16 cellular contexts compared by ENCODE assay signal in genomic region chr3:152760024-152760563, GRCh38.
A peak's percentile ranks its signal among the peaks of the same experiment; 100 is the strongest.
DNase-seq lines count a peak whose midpoint lies in the region; ATAC-seq and TF ChIP-seq lines count a peak whose summit lies in the region.
"Had no signal": no experiment of that assay in that cellular context is flagged by ENCODE, and none has a peak within 500 bp of the region (broad histone marks: within the 10 kb centered on the region; RNA-seq: fewer than 3 reads in every experiment).

No MANE protein-coding gene starts in this region.

- H3K27ac ChIP-seq in A673 (ENCODE audit: low read depth, low read length, poor library complexity, severe bottlenecking), result no peak overlapping the region
- H3K27ac ChIP-seq: breast epithelium, tibial artery, VCaP had no signal

- DNase-seq in HCEC 1CT (no peak), A673 (ENCODE audit: low spot score) (no peak), lower leg skin (ENCODE audit: low spot score in 2 of 2) (no peak)
- DNase-seq in activated T-cell treated with anti-CD3 and anti-CD28 coated beads, Interleukin-2, amount 50 U/mL, for 72 hours, result no peak
- DNase-seq: activated naive CD4-positive, alpha-beta T cell treated with anti-CD3 and anti-CD28 coated beads, Interleukin-2, amount 10 ng/mL, durations not matched to agents 7 days and 5 days; effector CD4-positive, alpha-beta T cell; left ventricle myocardium superior; naive thymus-derived CD4-positive, alpha-beta T cell; OCI-M1; tibial artery had no signal

- peaks cover 3 to 6% of the 10 kb centered on the region in 2 donors for H3K9me3 Mint-ChIP-seq in activated T-cell treated with anti-CD3 and anti-CD28 coated beads, Interleukin-2, amount 50 U/mL, for 72 hours
- H3K9me3 Mint-ChIP-seq: activated naive CD4-positive, alpha-beta T cell treated with anti-CD3 and anti-CD28 coated beads, Interleukin-2, amount 10 ng/mL, durations not matched to agents 7 days and 5 days had no signal

- no peaks in the 10 kb centered on the region for H3K4me1 ChIP-seq in A673 (ENCODE audit: insufficient read depth, low read length, poor library complexity, severe bottlenecking)
- H3K4me1 ChIP-seq: breast epithelium, tibial artery had no signal

- CTCF ChIA-PET in A673 (lab: Charles Lee), result no interaction called here

- 81 to 97% methylated on average over 4 of the region's 4 CpGs for WGBS in lower leg skin, 2 donors

- no peak for TF ChIP-seq POLR2A in lower leg skin (IDR thresholded peaks at IDR 0.05)

- H3K27me3 Mint-ChIP-seq in activated T-cell treated with anti-CD3 and anti-CD28 coated beads, Interleukin-2, amount 50 U/mL, for 72 hours (ENCODE audit: low read depth), result no peaks in the 10 kb centered on the region
- H3K27me3 Mint-ChIP-seq: activated naive CD4-positive, alpha-beta T cell treated with anti-CD3 and anti-CD28 coated beads, Interleukin-2, amount 10 ng/mL, durations not matched to agents 7 days and 5 days had no signal

- no peaks in the 10 kb centered on the region for H3K27me3 ChIP-seq in A673 (replicated peaks; ENCODE audit: insufficient read depth, low read depth, low read length, poor library complexity)
- H3K27me3 ChIP-seq: breast epithelium, tibial artery had no signal

- H3K9me3 ChIP-seq in A673 (ENCODE audit: low read depth, low read length, poor library complexity, severe bottlenecking), result no peaks in the 10 kb centered on the region

- ATAC-seq in GM18511 (IDR thresholded peaks at IDR 0.05; ENCODE audit: unreplicated experiment) (peak; percentile 75), GM21360 (IDR thresholded peaks at IDR 0.05; ENCODE audit: unreplicated experiment) (peak; percentile 85), HG02852 (IDR thresholded peaks at IDR 0.05; ENCODE audit: unreplicated experiment) (peak; percentile 96), HG03439 (IDR thresholded peaks at IDR 0.05; ENCODE audit: unreplicated experiment) (peak; percentile 57)
- ATAC-seq in activated T-cell treated with anti-CD3 and anti-CD28 coated beads, Interleukin-2, amount 50 U/mL, for 72 hours (replicated peaks in 1 of 2), result no peak
- ATAC-seq: left ventricle myocardium superior; naive thymus-derived CD4-positive, alpha-beta T cell had no signal

- no TSS peak for BruUV-seq in A673 (replicated peaks; lab: Mats Ljungman, UMichigan)

- no peaks in the 10 kb centered on the region for H3K36me3 ChIP-seq in A673 (ENCODE audit: insufficient read depth, low read length, poor library complexity, severe bottlenecking)
- H3K36me3 ChIP-seq: breast epithelium, tibial artery had no signal

- intact Hi-C loops in A673 (cut with micrococcal nuclease; ENCODE audit: unreplicated experiment), result no loop called here
- intact Hi-C loops in lower leg skin (cut with DNase I; ENCODE audit: low total_unique reads), result no loop called here

- POLR2A ChIA-PET in A673 (lab: Charles Lee; ENCODE audit: low non-redundant PET), result no interaction called here

- no peak overlapping the region for H3K4me3 ChIP-seq in A673 (ENCODE audit: low read depth, low read length, poor library complexity, severe bottlenecking)
- H3K4me3 ChIP-seq in lower leg skin (ENCODE audit: low read depth, poor library complexity, severe bottlenecking), result no peak overlapping the region
- H3K4me3 ChIP-seq: breast epithelium, tibial artery had no signal

- no peak overlapping the region for H3K4me3 Mint-ChIP-seq in activated T-cell treated with anti-CD3 and anti-CD28 coated beads, Interleukin-2, amount 50 U/mL, for 72 hours
- H3K4me3 Mint-ChIP-seq: activated naive CD4-positive, alpha-beta T cell treated with anti-CD3 and anti-CD28 coated beads, Interleukin-2, amount 10 ng/mL, durations not matched to agents 7 days and 5 days; naive thymus-derived CD4-positive, alpha-beta T cell had no signal

- TF ChIP-seq CTCF in A673 (conservative IDR thresholded peaks at IDR 0.05; ENCODE audit: low read depth, low read length), result no peak
- TF ChIP-seq CTCF in lower leg skin (IDR thresholded peaks at IDR 0.05), result no peak

- H3K4me1 Mint-ChIP-seq in activated T-cell treated with anti-CD3 and anti-CD28 coated beads, Interleukin-2, amount 50 U/mL, for 72 hours (ENCODE audit: low read depth), result no peaks in the 10 kb centered on the region
- H3K4me1 Mint-ChIP-seq: activated naive CD4-positive, alpha-beta T cell treated with anti-CD3 and anti-CD28 coated beads, Interleukin-2, amount 10 ng/mL, durations not matched to agents 7 days and 5 days; naive thymus-derived CD4-positive, alpha-beta T cell had no signal

- H3K36me3 Mint-ChIP-seq in activated T-cell treated with anti-CD3 and anti-CD28 coated beads, Interleukin-2, amount 50 U/mL, for 72 hours (ENCODE audit: insufficient read depth in 2 of 2), result peaks cover 2% of the 10 kb centered on the region in 2 donors
- H3K36me3 Mint-ChIP-seq: activated naive CD4-positive, alpha-beta T cell treated with anti-CD3 and anti-CD28 coated beads, Interleukin-2, amount 10 ng/mL, durations not matched to agents 7 days and 5 days had no signal

- no peak overlapping the region for H3K27ac Mint-ChIP-seq in activated T-cell treated with anti-CD3 and anti-CD28 coated beads, Interleukin-2, amount 50 U/mL, for 72 hours
- H3K27ac Mint-ChIP-seq: activated naive CD4-positive, alpha-beta T cell treated with anti-CD3 and anti-CD28 coated beads, Interleukin-2, amount 10 ng/mL, durations not matched to agents 7 days and 5 days; naive thymus-derived CD4-positive, alpha-beta T cell had no signal

Comparison
In these comparisons a context has a peak if more than half of its experiments do, and no peak if none do; other contexts are left out.
1. ATAC-seq: peak in GM18511 (single experiment), GM21360 (single experiment), HG02852 (single experiment) and HG03439 (single experiment); none in activated T-cell treated with anti-CD3 and anti-CD28 coated beads, Interleukin-2, amount 50 U/mL, for 72 hours (0 of 2).